Comparison of ENCODE assay signal across 15 cellular contexts in genomic region chr6:1659816-1660215, GRCh38. TPM values are rescaled to one million over a fixed set of nuclear protein-coding genes. Genes with fewer than 3 reads are reported as not detected.
A peak's percentile ranks its signal among the peaks of the same experiment; 100 is the strongest.
DNase-seq lines count a peak whose midpoint lies in the region; ATAC-seq, FAIRE-seq and TF ChIP-seq lines count a peak whose summit lies in the region.
"Had no signal": no experiment of that assay in that cellular context is flagged by ENCODE, and none has a peak within 500 bp of the region (broad histone marks: within the 10 kb centered on the region; RNA-seq: fewer than 3 reads in every experiment).

No MANE protein-coding gene starts in this region.

- H3K4me3 Mint-ChIP-seq in natural killer cell, result no peak overlapping the region
- no peak overlapping the region for H3K4me3 Mint-ChIP-seq in natural killer cell treated with Interleukin-12 subunit alpha and Interleukin-12 subunit beta and Interleukin-15 and Interleukin-18, amount 100 ng/mL, for 72 hours
- no peak overlapping the region for H3K4me3 Mint-ChIP-seq in activated T-helper 2 cell treated with anti-CD3 and anti-CD28 coated beads, Interferon-gamma antibody, Interleukin-2, Interleukin-4, amounts not matched to agents 10 μg/mL and 5 μg/mL and 100 μg/mL, durations not matched to agents 14 hours and 24 hours and 36 hours (ENCODE audit: low read depth)
- H3K4me3 Mint-ChIP-seq: CD4-positive, CD25-positive, alpha-beta regulatory T cell had no signal

- TF ChIP-seq RAD21 in GM12878 (IDR thresholded peaks at IDR 0.05; ENCODE audit: insufficient read depth, low read depth, low read length), result no peak

- H3K36me3 ChIP-seq in GM12878 (ENCODE audit: control insufficient read depth in 2 of 2, insufficient read depth in 2 of 2, low read length in 1 of 2) (no peaks in the 10 kb centered on the region), hepatocyte (replicated peaks; ENCODE audit: insufficient read depth, low read depth) (no peaks in the 10 kb centered on the region)
- H3K36me3 ChIP-seq: BLaER1 treated with 17β-estradiol and CSF1 and Interleukin-3, amounts not matched to agents 10 nM and 100 nM had no signal

- no peak for TF ChIP-seq EP300 in GM12878 (IDR thresholded peaks at IDR 0.05; ENCODE audit: borderline replicate concordance in 1 of 2, control insufficient read depth in 1 of 2, low read depth in 2 of 2, low read length in 2 of 2)

- H3K9me3 ChIP-seq in GM12878 (replicated peaks; ENCODE audit: control insufficient read depth, insufficient read depth, low read length), result no peaks in the 10 kb centered on the region
- H3K9me3 ChIP-seq in hepatocyte (ENCODE audit: low read depth), result no peaks in the 10 kb centered on the region

- H3K36me3 Mint-ChIP-seq in natural killer cell, result no peaks in the 10 kb centered on the region
- no peaks in the 10 kb centered on the region for H3K36me3 Mint-ChIP-seq in natural killer cell treated with Interleukin-12 subunit alpha and Interleukin-12 subunit beta and Interleukin-15 and Interleukin-18, amount 100 ng/mL, for 72 hours
- H3K36me3 Mint-ChIP-seq in activated T-helper 2 cell treated with anti-CD3 and anti-CD28 coated beads, Interferon-gamma antibody, Interleukin-2, Interleukin-4, amounts not matched to agents 10 μg/mL and 5 μg/mL and 100 μg/mL, durations not matched to agents 14 hours and 24 hours and 36 hours (ENCODE audit: low read depth), result no peaks in the 10 kb centered on the region
- H3K36me3 Mint-ChIP-seq: CD4-positive, CD25-positive, alpha-beta regulatory T cell had no signal

- peaks cover 5% of the 10 kb centered on the region for H3K4me1 ChIP-seq in GM12878 (ENCODE audit: control insufficient read depth, insufficient read depth, low read length)
- no peaks in the 10 kb centered on the region for H3K4me1 ChIP-seq in hepatocyte (ENCODE audit: insufficient read depth)

- H3K27ac ChIP-seq in GM12878 (ENCODE audit: control insufficient read depth, insufficient read depth) (no peak overlapping the region), hepatocyte (no peak overlapping the region)
- H3K27ac ChIP-seq: BLaER1 treated with 17β-estradiol and CSF1 and Interleukin-3, amounts not matched to agents 10 nM and 100 nM; GM23248 had no signal

- BruUV-seq in GM12878 (replicated peaks; lab: Mats Ljungman, UMichigan), result no TSS peak

- no peak for FAIRE-seq in GM12878 (lab: Jason Lieb, UNC)
- FAIRE-seq: GM18507 had no signal

- intact Hi-C loops in natural killer cell (cut with micrococcal nuclease), result no loop called here
- intact Hi-C loops in GM12878 (cut with micrococcal nuclease; ENCODE audit: unreplicated experiment), result no loop called here
- intact Hi-C loops in activated T-helper 2 cell treated with anti-CD3 and anti-CD28 coated beads, Interferon-gamma antibody, Interleukin-2, Interleukin-4, amounts not matched to agents 10 μg/mL and 5 μg/mL and 100 μg/mL, durations not matched to agents 14 hours and 24 hours and 36 hours (cut with micrococcal nuclease), result no loop called here

- ATAC-seq in natural killer cell (peak in 2 of 3 donors; percentile 48 to 78), GM12878 (no peak)
- no peak for ATAC-seq in natural killer cell treated with Interleukin-12 subunit alpha and Interleukin-12 subunit beta and Interleukin-15 and Interleukin-18, amount 100 ng/mL, for 72 hours
- no peak for ATAC-seq in activated CD4-positive, CD25-positive, alpha-beta regulatory T cell treated with anti-CD3 and anti-CD28 coated beads, Interleukin-2, amount 50 U/mL, for 24 hours

- no peak overlapping the region for H3K4me3 ChIP-seq in NB4 (ENCODE audit: low read depth, low read length)
- no peak overlapping the region for H3K4me3 ChIP-seq in GM12878
- no peak overlapping the region for H3K4me3 ChIP-seq in hepatocyte
- H3K4me3 ChIP-seq: BLaER1 treated with 17β-estradiol and CSF1 and Interleukin-3, amounts not matched to agents 10 nM and 100 nM; GM23248 had no signal

- H3K27me3 ChIP-seq in GM12878 (replicated peaks in 1 of 2; ENCODE audit: control insufficient read depth in 2 of 2, insufficient read depth in 2 of 2, low read length in 1 of 2) (no peaks in the 10 kb centered on the region), hepatocyte (no peaks in the 10 kb centered on the region)

- H2AFZ ChIP-seq in GM12878 (ENCODE audit: control insufficient read depth, low read depth, low read length) (no peak overlapping the region), hepatocyte (no peak overlapping the region)
- H2AFZ ChIP-seq: GM23248 had no signal

- H3K79me2 ChIP-seq in GM12878 (ENCODE audit: control insufficient read depth, insufficient read depth, low read length), result no peaks in the 10 kb centered on the region
- H3K79me2 ChIP-seq in hepatocyte, result no peaks in the 10 kb centered on the region

- 71% methylated on average over 7 of the region's 7 CpGs for WGBS in GM12878 (ENCODE audit: insufficient coverage, insufficient replicate concordance, low lambda C conversion rate, missing lambda C conversion rate)
- WGBS in hepatocyte (ENCODE audit: low lambda C conversion rate, missing lambda C conversion rate), result 95% methylated on average over 7 of the region's 7 CpGs

- H4K20me1 ChIP-seq in GM12878 (ENCODE audit: control insufficient read depth, insufficient read depth) (no peaks in the 10 kb centered on the region), hepatocyte (ENCODE audit: insufficient read depth, poor library complexity, severe bottlenecking) (no peaks in the 10 kb centered on the region)
- H4K20me1 ChIP-seq: BLaER1 treated with 17β-estradiol and CSF1 and Interleukin-3, amounts not matched to agents 10 nM and 100 nM had no signal

- CTCF ChIA-PET in GM12878 (lab: Yijun Ruan, JAX), result interaction anchor here (0.6 kb wide), 1 partner anchor 15 kb away, joined by 3 read pairs; no protein-coding TSS in a partner anchor

- H3K4me1 Mint-ChIP-seq in natural killer cell, result peaks cover 7 to 11% of the 10 kb centered on the region in 2 donors
- H3K4me1 Mint-ChIP-seq in natural killer cell treated with Interleukin-12 subunit alpha and Interleukin-12 subunit beta and Interleukin-15 and Interleukin-18, amount 100 ng/mL, for 72 hours (ENCODE audit: low read depth in 2 of 2), result peaks cover 0 to 9% of the 10 kb centered on the region in 2 donors
- H3K4me1 Mint-ChIP-seq in activated T-helper 2 cell treated with anti-CD3 and anti-CD28 coated beads, Interferon-gamma antibody, Interleukin-2, Interleukin-4, amounts not matched to agents 10 μg/mL and 5 μg/mL and 100 μg/mL, durations not matched to agents 14 hours and 24 hours and 36 hours (ENCODE audit: low read depth), result no peaks in the 10 kb centered on the region
- H3K4me1 Mint-ChIP-seq: CD4-positive, CD25-positive, alpha-beta regulatory T cell had no signal

- in situ Hi-C loops in GM12878 (cut with MboI), result no loop called here

- H3K9me3 Mint-ChIP-seq in natural killer cell, result no peaks in the 10 kb centered on the region
- H3K9me3 Mint-ChIP-seq in natural killer cell treated with Interleukin-12 subunit alpha and Interleukin-12 subunit beta and Interleukin-15 and Interleukin-18, amount 100 ng/mL, for 72 hours, result no peaks in the 10 kb centered on the region
- no peaks in the 10 kb centered on the region for H3K9me3 Mint-ChIP-seq in activated T-helper 2 cell treated with anti-CD3 and anti-CD28 coated beads, Interferon-gamma antibody, Interleukin-2, Interleukin-4, amounts not matched to agents 10 μg/mL and 5 μg/mL and 100 μg/mL, durations not matched to agents 14 hours and 24 hours and 36 hours
- H3K9me3 Mint-ChIP-seq: CD4-positive, CD25-positive, alpha-beta regulatory T cell had no signal

- RAD21 ChIA-PET in GM12878 (lab: Charles Lee; ENCODE audit: unreplicated experiment), result no interaction called here

- H3K27me3 Mint-ChIP-seq in natural killer cell (ENCODE audit: low read depth in 2 of 2), result no peaks in the 10 kb centered on the region
- no peaks in the 10 kb centered on the region for H3K27me3 Mint-ChIP-seq in natural killer cell treated with Interleukin-12 subunit alpha and Interleukin-12 subunit beta and Interleukin-15 and Interleukin-18, amount 100 ng/mL, for 72 hours
- no peaks in the 10 kb centered on the region for H3K27me3 Mint-ChIP-seq in activated T-helper 2 cell treated with anti-CD3 and anti-CD28 coated beads, Interferon-gamma antibody, Interleukin-2, Interleukin-4, amounts not matched to agents 10 μg/mL and 5 μg/mL and 100 μg/mL, durations not matched to agents 14 hours and 24 hours and 36 hours (ENCODE audit: low read depth)
- H3K27me3 Mint-ChIP-seq: CD4-positive, CD25-positive, alpha-beta regulatory T cell had no signal

- no peak overlapping the region for H3K9ac ChIP-seq in GM12878 (ENCODE audit: control insufficient read depth, insufficient read depth, low read length)
- H3K9ac ChIP-seq: BLaER1 treated with 17β-estradiol and CSF1 and Interleukin-3, amounts not matched to agents 10 nM and 100 nM; GM23248 had no signal

- POLR2A ChIA-PET in GM12878 (lab: Charles Lee), result no interaction called here

- TF ChIP-seq POLR2A in NB4 (IDR thresholded peaks at IDR 0.05; ENCODE audit: extremely low read depth, insufficient read length) (no peak), GM12878 (IDR thresholded peaks at IDR 0.05; ENCODE audit: low read depth, low read length) (no peak)

- peak overlapping the region in 1 of 2 donors; percentile 21 for H3K27ac Mint-ChIP-seq in natural killer cell
- no peak overlapping the region for H3K27ac Mint-ChIP-seq in natural killer cell treated with Interleukin-12 subunit alpha and Interleukin-12 subunit beta and Interleukin-15 and Interleukin-18, amount 100 ng/mL, for 72 hours
- no peak overlapping the region for H3K27ac Mint-ChIP-seq in activated T-helper 2 cell treated with anti-CD3 and anti-CD28 coated beads, Interferon-gamma antibody, Interleukin-2, Interleukin-4, amounts not matched to agents 10 μg/mL and 5 μg/mL and 100 μg/mL, durations not matched to agents 14 hours and 24 hours and 36 hours
- H3K27ac Mint-ChIP-seq: CD4-positive, CD25-positive, alpha-beta regulatory T cell had no signal

- no peak overlapping the region for H3K4me2 ChIP-seq in GM12878 (ENCODE audit: control insufficient read depth, insufficient read depth)
- no peak overlapping the region for H3K4me2 ChIP-seq in hepatocyte

- TF ChIP-seq CTCF in natural killer cell (IDR thresholded peaks at IDR 0.05) (no peak), NB4 (IDR thresholded peaks at IDR 0.05; ENCODE audit: low read depth, low read length) (no peak), GM12878 (IDR thresholded peaks at IDR 0.05 in 2 of 3, conservative IDR thresholded peaks at IDR 0.05 in 1 of 3; ENCODE audit: control insufficient read depth in 2 of 3, extremely low read depth in 1 of 3, insufficient read depth in 1 of 3, low read depth in 3 of 3, low read length in 3 of 3) (no peak), hepatocyte (IDR thresholded peaks at IDR 0.05; ENCODE audit: poor library complexity) (no peak)

- H3K9me2 ChIP-seq in hepatocyte (replicated peaks; ENCODE audit: insufficient read depth), result no peaks in the 10 kb centered on the region

- SMC1A ChIA-PET in GM12878 (lab: Charles Lee; ENCODE audit: uncharacterized antibody, unreplicated experiment), result no interaction called here

- no peak for DNase-seq in natural killer cell
- no peak for DNase-seq in natural killer cell treated with Interleukin-12 subunit alpha and Interleukin-12 subunit beta and Interleukin-15 and Interleukin-18, amount 100 ng/mL, for 72 hours (ENCODE audit: low spot score)
- peak; percentile 42 for DNase-seq in NB4 (ENCODE audit: low read depth)
- DNase-seq in GM12878 (ENCODE audit: low read depth, low spot score), result no peak
- no peak for DNase-seq in hepatocyte (ENCODE audit: low spot score)
- DNase-seq in activated T-helper 2 cell treated with anti-CD3 and anti-CD28 coated beads, Interferon-gamma antibody, Interleukin-2, Interleukin-4, amounts not matched to agents 10 μg/mL and 5 μg/mL and 100 μg/mL, durations not matched to agents 14 hours and 24 hours and 36 hours (ENCODE audit: low spot score), result no peak
- DNase-seq: ACHN; CD4-positive, CD25-positive, alpha-beta regulatory T cell; DMS53; GF-D8; GM23248; H7 had no signal

RNA-seq across cellular contexts. Expression of gene FOXC1, which starts 50.1 kb away (rescaled TPM):
- total RNA-seq in natural killer cell (under 1 TPM in 2 of 3 donors, not detected in 1; 0.16 to 0.21 TPM), GM12878 (2014; rRNA removed) (0.38 and 0.51 TPM in 2 replicates), GM12878 (2014; rRNA removed; fragmentation: Illumina TruSeq; extraction: Trizol) (0.37 and 0.45 TPM in 2 replicates), GM12878 (2021) (1.5 and 1.7 TPM in 2 replicates), hepatocyte (1.1 and 1.2 TPM in 2 replicates)
- under 1 TPM; 0.36 to 0.57 TPM for total RNA-seq in natural killer cell treated with Interleukin-12 subunit alpha and Interleukin-12 subunit beta and Interleukin-15 and Interleukin-18, amount 100 ng/mL, for 72 hours
- not detected in 2 replicates for total RNA-seq in GM12878 (2013; cell fraction: nucleolus; rRNA removed)
- polyA plus RNA-seq in GM12878 (2011; ENCODE audit: low read depth), result 0.26 TPM
- polyA plus RNA-seq in GM12878 (2011; rRNA removed) (0.17 and 0.26 TPM in 2 replicates), GM12878 (2014; fragmentation: Illumina TruSeq; extraction: Trizol) (0.81 and 0.97 TPM in 2 replicates), GM12878 (2014; fragmentation: Nextera tagmentation; extraction: Ambion mirVana) (under 1 TPM; 0.13 to 0.26 TPM), GM12878 (2014; rRNA removed) (0.60 and 0.94 TPM in 2 replicates), GM12878 (2016; fragmentation: Nextera tagmentation; extraction: Ambion mirVana) (not detected), hepatocyte (0.60 and 1.1 TPM in 2 replicates)
- polyA plus RNA-seq in GM12878 (2011; cell fraction: cytosol; rRNA removed), result 0.07 and 0.17 TPM in 2 replicates
- polyA plus RNA-seq in GM12878 (2011; cell fraction: nucleus; rRNA removed), result 0.19 and 0.31 TPM in 2 replicates
- polyA plus RNA-seq in GM12878 (2012), result 0.24 and 0.38 TPM in 2 replicates
- 0.15 TPM in 1 of 2 replicates, not detected in the other for polyA minus RNA-seq in GM12878 (2011; rRNA and poly(A)+ RNA removed)
- 0.53 and 0.83 TPM in 2 replicates for polyA minus RNA-seq in GM12878 (2011; cell fraction: cytosol; rRNA and poly(A)+ RNA removed)
- polyA minus RNA-seq in GM12878 (2011; cell fraction: nucleus; rRNA and poly(A)+ RNA removed), result 0.12 and 0.57 TPM in 2 replicates
- 0.05 and 0.07 TPM in 2 replicates for total RNA-seq in activated T-helper 2 cell treated with anti-CD3 and anti-CD28 coated beads, Interferon-gamma antibody, Interleukin-2, Interleukin-4, amounts not matched to agents 10 μg/mL and 5 μg/mL and 100 μg/mL, durations not matched to agents 14 hours and 24 hours and 36 hours
- total RNA-seq: CD4-positive, CD25-positive, alpha-beta regulatory T cell had no signal
- polyA plus RNA-seq: CD4-positive, CD25-positive, alpha-beta regulatory T cell had no signal

Comparison
In these comparisons a context has a peak if more than half of its experiments do, and no peak if none do; other contexts are left out.
1. ATAC-seq: peak in natural killer cell (2 of 3); none in natural killer cell treated with Interleukin-12 subunit alpha and Interleukin-12 subunit beta and Interleukin-15 and Interleukin-18, amount 100 ng/mL, for 72 hours (0 of 2), GM12878 (single experiment) and activated CD4-positive, CD25-positive, alpha-beta regulatory T cell treated with anti-CD3 and anti-CD28 coated beads, Interleukin-2, amount 50 U/mL, for 24 hours (0 of 2).